ENCODE assay signal across 17 cellular contexts in the genomic region with DNA sequence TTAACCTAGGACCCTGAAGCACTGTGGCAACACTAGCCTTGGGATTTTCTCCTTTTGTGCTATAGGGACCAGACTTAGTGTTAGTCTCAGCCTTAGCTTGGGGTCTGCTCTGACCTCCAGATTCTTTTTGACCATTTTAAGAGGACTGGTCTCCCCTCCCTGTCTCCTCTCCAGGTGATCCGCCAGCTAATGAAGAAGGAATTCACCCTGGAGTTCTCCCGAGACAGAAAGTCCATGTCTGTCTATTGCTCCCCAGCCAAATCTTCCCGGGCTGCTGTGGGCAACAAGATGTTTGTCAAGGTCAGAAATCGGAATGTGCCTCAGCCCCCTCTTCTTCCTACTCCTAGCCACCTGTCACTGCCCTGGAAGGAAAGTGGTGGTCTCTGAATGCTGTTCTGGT. TPM values are rescaled to one million over a fixed set of nuclear protein-coding genes. Genes with fewer than 3 reads are reported as not detected.
DNase-seq lines count a peak whose midpoint lies in the region; ATAC-seq, FAIRE-seq and TF ChIP-seq lines count a peak whose summit lies in the region.
"Had no signal": no experiment of that assay in that cellular context is flagged by ENCODE, and none has a peak within 500 bp of the region (broad histone marks: within the 10 kb centered on the region; RNA-seq: fewer than 3 reads in every experiment).

No MANE protein-coding gene starts in this region.

- TF ChIP-seq POLR2A in HepG2 (IDR thresholded peaks at IDR 0.05; ENCODE audit: insufficient read depth in 1 of 2, low read depth in 2 of 2, low read length in 2 of 2) (no peak), prostate gland (IDR thresholded peaks at IDR 0.05) (no peak)

- no peak overlapping the region for H4K8ac ChIP-seq in trophoblast cell (ENCODE audit: low read depth, low read length)

- H3K9me3 ChIP-seq in trophoblast cell (ENCODE audit: insufficient read depth, low read depth, low read length) (peaks cover 1% of the 10 kb centered on the region), HepG2 (ENCODE audit: low read length) (no peaks in the 10 kb centered on the region), prostate gland (no peaks in the 10 kb centered on the region), upper lobe of right lung (no peaks in the 10 kb centered on the region)

- H2BK12ac ChIP-seq in trophoblast cell (ENCODE audit: low read length), result no peak overlapping the region

- no peak overlapping the region for H3K27ac ChIP-seq in trophoblast cell (ENCODE audit: low read depth, low read length)
- no peak overlapping the region for H3K27ac ChIP-seq in HepG2 (ENCODE audit: extremely low read length, insufficient read depth, low read length)
- H3K27ac ChIP-seq in prostate gland, result no peak overlapping the region
- H3K27ac ChIP-seq in upper lobe of right lung, result no peak overlapping the region
- H3K27ac ChIP-seq: 22Rv1 had no signal

- FAIRE-seq in HepG2 (lab: Jason Lieb, UNC), result no peak
- FAIRE-seq: GM12878, GM18507, HTR-8/SVneo had no signal

- in situ Hi-C loops in HepG2 (cut with HindIII; ENCODE audit: extremely low pct_ligation_motif_present, low pct_unique_long_range_greater_than_20kb), result no loop called here

- POLR2A ChIA-PET in HepG2 (lab: Yijun Ruan, JAX), result no interaction called here

- TF ChIP-seq RAD21 in HepG2 (CRISPR knock-in tag; IDR thresholded peaks at IDR 0.05), result no peak

- H3K14ac ChIP-seq in trophoblast cell (ENCODE audit: low read length), result no peak overlapping the region

- H3K4ac ChIP-seq in trophoblast cell (ENCODE audit: low read depth, low read length), result no peak overlapping the region

- H3K36me3 ChIP-seq in trophoblast cell (ENCODE audit: control insufficient read depth in 1 of 2, insufficient read depth in 2 of 2, low read length in 2 of 2) (peaks cover 0 to 4% of the 10 kb centered on the region in 2 experiments), HepG2 (replicated peaks in 1 of 2; ENCODE audit: control insufficient read depth in 1 of 2, insufficient read depth in 2 of 2, low read length in 2 of 2) (peaks cover 21 to 25% of the 10 kb centered on the region in 2 experiments), prostate gland (no peaks in the 10 kb centered on the region), upper lobe of right lung (no peaks in the 10 kb centered on the region)

- TF ChIP-seq CTCF in HepG2 (CRISPR knock-in tag; IDR thresholded peaks at IDR 0.05) (no peak), prostate gland (IDR thresholded peaks at IDR 0.05) (no peak), upper lobe of right lung (IDR thresholded peaks at IDR 0.05) (no peak)

- no peak overlapping the region for H4K12ac ChIP-seq in trophoblast cell (ENCODE audit: low read depth, low read length)

- no TSS peak for BruUV-seq in HepG2 (replicated peaks; lab: Mats Ljungman, UMichigan)

- H2AK5ac ChIP-seq in trophoblast cell (ENCODE audit: low read length), result no peak overlapping the region

- H3K23ac ChIP-seq in trophoblast cell (ENCODE audit: low read length), result no peak overlapping the region

- H4K91ac ChIP-seq in trophoblast cell (ENCODE audit: low read depth, low read length), result no peak overlapping the region

- H2BK120ac ChIP-seq in trophoblast cell (ENCODE audit: insufficient read depth, low read length, poor library complexity), result no peak overlapping the region

- H4K20me1 ChIP-seq in HepG2 (ENCODE audit: insufficient read depth, low read length), result no peaks in the 10 kb centered on the region

- no peak overlapping the region for H2BK5ac ChIP-seq in trophoblast cell (ENCODE audit: low read depth, low read length, poor library complexity)

- WGBS in trophoblast cell (ENCODE audit: extremely low coverage, insufficient coverage, insufficient read length), result no CpG with 5 or more reads among the region's 4 CpGs
- WGBS in HepG2 (ENCODE audit: low lambda C conversion rate), result 90% methylated on average over 4 of the region's 4 CpGs
- 79% methylated on average over 4 of the region's 4 CpGs for WGBS in prostate gland

- H2AFZ ChIP-seq in trophoblast cell (ENCODE audit: insufficient read depth, low read length, poor library complexity) (no peak overlapping the region), HepG2 (ENCODE audit: low read length) (no peak overlapping the region)
- H2AFZ ChIP-seq: GM23338 had no signal

- intact Hi-C loops in HepG2 (cut with micrococcal nuclease; ENCODE audit: unreplicated experiment) (no loop called here), prostate gland (cut with DNase I) (no loop called here), upper lobe of right lung (cut with DNase I) (no loop called here)

- CTCF ChIA-PET in HepG2 (lab: Yijun Ruan, JAX; ENCODE audit: low intra/inter-chr PET ratio, low total read pairs), result no interaction called here

- H3K9ac ChIP-seq in trophoblast cell (ENCODE audit: low read length), result no peak overlapping the region
- H3K9ac ChIP-seq in HepG2 (ENCODE audit: insufficient read depth, low read depth, low read length), result no peak overlapping the region

- no peak for ATAC-seq in HepG2
- ATAC-seq in upper lobe of right lung, result no peak
- ATAC-seq: GM12878, GM23338 had no signal

- peaks cover 4 to 6% of the 10 kb centered on the region in 2 experiments for H3K4me1 ChIP-seq in trophoblast cell (ENCODE audit: control insufficient read depth in 1 of 2, insufficient read depth in 2 of 2, low read length in 2 of 2)
- peaks cover 13% of the 10 kb centered on the region for H3K4me1 ChIP-seq in HepG2 (ENCODE audit: insufficient read depth, low read length)
- no peaks in the 10 kb centered on the region for H3K4me1 ChIP-seq in prostate gland (replicated peaks)
- no peaks in the 10 kb centered on the region for H3K4me1 ChIP-seq in upper lobe of right lung

- H3K4me2 ChIP-seq in trophoblast cell (ENCODE audit: low read length), result no peak overlapping the region
- no peak overlapping the region for H3K4me2 ChIP-seq in HepG2 (ENCODE audit: low read depth, low read length)
- H3K4me2 ChIP-seq: GM23338 had no signal

- H3K18ac ChIP-seq in trophoblast cell (ENCODE audit: low read length), result no peak overlapping the region

- H3K27me3 ChIP-seq in trophoblast cell (ENCODE audit: insufficient read depth, low read length), result no peaks in the 10 kb centered on the region
- no peaks in the 10 kb centered on the region for H3K27me3 ChIP-seq in HepG2 (ENCODE audit: control insufficient read depth in 1 of 2, insufficient read depth in 2 of 2, low read length in 2 of 2)
- no peaks in the 10 kb centered on the region for H3K27me3 ChIP-seq in prostate gland (replicated peaks; ENCODE audit: insufficient read depth)
- no peaks in the 10 kb centered on the region for H3K27me3 ChIP-seq in upper lobe of right lung

- H3K79me2 ChIP-seq in trophoblast cell (ENCODE audit: control insufficient read depth, insufficient read depth, low read length, poor library complexity) (no peaks in the 10 kb centered on the region), HepG2 (ENCODE audit: insufficient read depth, low read length) (no peaks in the 10 kb centered on the region)

- DNase-seq in A172 (ENCODE audit: low spot score) (peak; percentile 18), NCI-H226 (peak; percentile 74), kidney tubule cell (ENCODE audit: low spot score) (peak; percentile 47), trophoblast cell (peak; percentile 43 to 72), HepG2 (ENCODE audit: low spot score) (no peak), superior temporal gyrus (ENCODE audit: extremely low spot score) (no peak), prostate gland (ENCODE audit: low spot score) (no peak), upper lobe of right lung (no peak)
- DNase-seq: ACHN; C1 segment of cervical spinal cord; CD4-positive, alpha-beta T cell; DMS79 had no signal

- TF ChIP-seq EP300 in HepG2 (IDR thresholded peaks at IDR 0.05; ENCODE audit: low read depth in 2 of 2, low read length in 2 of 2) (no peak), HepG2 (CRISPR knock-in tag; IDR thresholded peaks at IDR 0.05; ENCODE audit: borderline replicate concordance) (no peak)

- H3K4me3 ChIP-seq in trophoblast cell (ENCODE audit: low read depth, low read length) (no peak overlapping the region), HepG2 (replicated peaks in 1 of 3; ENCODE audit: insufficient read depth in 1 of 3, low read depth in 2 of 3, low read length in 3 of 3) (no peak overlapping the region), prostate gland (no peak overlapping the region), upper lobe of right lung (no peak overlapping the region)
- H3K4me3 ChIP-seq: GM12878, GM23338 had no signal

- H3K79me1 ChIP-seq in trophoblast cell (ENCODE audit: low read length), result no peaks in the 10 kb centered on the region

RNA-seq across cellular contexts. Expression of gene ATP2A1, which starts 19.5 kb away (rescaled TPM):
- 0.14 and 1.1 TPM in 2 replicates for total RNA-seq in A172 (2014; rRNA removed; shearing (Covaris generic))
- 1.6 and 1.8 TPM in 2 replicates for polyA plus RNA-seq in trophoblast cell (2013)
- total RNA-seq in HepG2 (2016; rRNA removed; fragmentation: Illumina TruSeq; extraction: Trizol) (0.70 and 3.2 TPM in 2 replicates), prostate gland (1 to 10 TPM; 1.5 to 3.1 TPM), upper lobe of right lung (0.46 TPM)
- total RNA-seq in HepG2 (2016; cell fraction: cytosol; rRNA removed; fragmentation: Illumina TruSeq; extraction: Trizol; ENCODE audit: low read depth), result 1.1 and 1.9 TPM in 2 replicates
- total RNA-seq in HepG2 (2016; cell fraction: insoluble cytoplasmic fraction; rRNA removed; fragmentation: Illumina TruSeq; extraction: Trizol), result 0.30 and 2.0 TPM in 2 replicates
- total RNA-seq in HepG2 (2016; cell fraction: membrane; rRNA removed; fragmentation: Illumina TruSeq; extraction: Trizol), result 0.65 and 1.3 TPM in 2 replicates
- total RNA-seq in HepG2 (2016; cell fraction: nucleus; rRNA removed; fragmentation: Illumina TruSeq; extraction: Trizol), result 4.8 and 6.9 TPM in 2 replicates
- polyA plus RNA-seq in HepG2 (2011; rRNA removed), result 12.5 and 16.4 TPM in 2 replicates
- polyA plus RNA-seq in HepG2 (2011; cell fraction: cytosol; rRNA removed), result 2.7 and 2.9 TPM in 2 replicates
- polyA plus RNA-seq in HepG2 (2011; cell fraction: nucleus; rRNA removed), result 149 and 332 TPM in 2 replicates
- 31.5 and 57.2 TPM in 2 replicates for polyA plus RNA-seq in HepG2 (2012)
- polyA plus RNA-seq in HepG2 (2016; cell fraction: cytosol; fragmentation: Illumina TruSeq; extraction: Trizol; ENCODE audit: low read depth), result 0.51 TPM in 2 replicates
- 1.3 and 1.5 TPM in 2 replicates for polyA plus RNA-seq in HepG2 (2016; cell fraction: insoluble cytoplasmic fraction; fragmentation: Illumina TruSeq; extraction: Trizol; ENCODE audit: low read depth)
- 0.87 and 1.9 TPM in 2 replicates for polyA plus RNA-seq in HepG2 (2016; cell fraction: membrane; fragmentation: Illumina TruSeq; extraction: Trizol; ENCODE audit: low read depth)
- 55.1 and 58.0 TPM in 2 replicates for polyA plus RNA-seq in HepG2 (2016; cell fraction: nucleus; fragmentation: Illumina TruSeq; extraction: Trizol; ENCODE audit: insufficient read depth, low read depth)
- 1.4 and 6.4 TPM in 2 replicates for polyA minus RNA-seq in HepG2 (2011; rRNA and poly(A)+ RNA removed; ENCODE audit: low replicate concordance)
- polyA minus RNA-seq in HepG2 (2011; cell fraction: cytosol; rRNA and poly(A)+ RNA removed), result 0.59 and 1.4 TPM in 2 replicates
- polyA minus RNA-seq in HepG2 (2011; cell fraction: nucleus; rRNA and poly(A)+ RNA removed), result 26.7 and 30.8 TPM in 2 replicates

RNA-seq across cellular contexts. Expression of gene RABEP2, which starts 27.2 kb away (rescaled TPM):
- total RNA-seq in A172 (2014; rRNA removed; shearing (Covaris generic)), result 46.0 and 64.3 TPM in 2 replicates
- 9.9 and 10.4 TPM in 2 replicates for polyA plus RNA-seq in trophoblast cell (2013)
- 16.1 and 18.4 TPM in 2 replicates for total RNA-seq in HepG2 (2016; rRNA removed; fragmentation: Illumina TruSeq; extraction: Trizol)
- 2.9 and 3.6 TPM in 2 replicates for total RNA-seq in HepG2 (2016; cell fraction: cytosol; rRNA removed; fragmentation: Illumina TruSeq; extraction: Trizol; ENCODE audit: low read depth)
- total RNA-seq in HepG2 (2016; cell fraction: insoluble cytoplasmic fraction; rRNA removed; fragmentation: Illumina TruSeq; extraction: Trizol), result 13.9 and 19.6 TPM in 2 replicates
- total RNA-seq in HepG2 (2016; cell fraction: membrane; rRNA removed; fragmentation: Illumina TruSeq; extraction: Trizol), result 7.5 and 8.4 TPM in 2 replicates
- 10.2 and 11.4 TPM in 2 replicates for total RNA-seq in HepG2 (2016; cell fraction: nucleus; rRNA removed; fragmentation: Illumina TruSeq; extraction: Trizol)
- 10.8 and 12.4 TPM in 2 replicates for polyA plus RNA-seq in HepG2 (2011; rRNA removed)
- 8.5 and 13.3 TPM in 2 replicates for polyA plus RNA-seq in HepG2 (2011; cell fraction: cytosol; rRNA removed)
- 28.2 and 32.3 TPM in 2 replicates for polyA plus RNA-seq in HepG2 (2011; cell fraction: nucleus; rRNA removed)
- 5.7 and 7.3 TPM in 2 replicates for polyA plus RNA-seq in HepG2 (2012)
- 1.9 and 2.8 TPM in 2 replicates for polyA plus RNA-seq in HepG2 (2016; cell fraction: cytosol; fragmentation: Illumina TruSeq; extraction: Trizol; ENCODE audit: low read depth)
- 9.8 and 12.4 TPM in 2 replicates for polyA plus RNA-seq in HepG2 (2016; cell fraction: insoluble cytoplasmic fraction; fragmentation: Illumina TruSeq; extraction: Trizol; ENCODE audit: low read depth)
- polyA plus RNA-seq in HepG2 (2016; cell fraction: membrane; fragmentation: Illumina TruSeq; extraction: Trizol; ENCODE audit: low read depth), result 4.5 and 4.9 TPM in 2 replicates
- polyA plus RNA-seq in HepG2 (2016; cell fraction: nucleus; fragmentation: Illumina TruSeq; extraction: Trizol; ENCODE audit: insufficient read depth, low read depth), result 17.2 and 17.9 TPM in 2 replicates
- 5.5 and 7.5 TPM in 2 replicates for polyA minus RNA-seq in HepG2 (2011; rRNA and poly(A)+ RNA removed; ENCODE audit: low replicate concordance)
- 5.5 and 7.4 TPM in 2 replicates for polyA minus RNA-seq in HepG2 (2011; cell fraction: cytosol; rRNA and poly(A)+ RNA removed)
- 6.2 and 7.5 TPM in 2 replicates for polyA minus RNA-seq in HepG2 (2011; cell fraction: nucleus; rRNA and poly(A)+ RNA removed)
- 100 to 1,000 TPM; 128 to 139 TPM for total RNA-seq in prostate gland
- 23.4 TPM for total RNA-seq in upper lobe of right lung

RNA-seq across cellular contexts. Expression of gene CD19, which starts 33.9 kb away (rescaled TPM):
- total RNA-seq in A172 (2014; rRNA removed; shearing (Covaris generic)), result not detected in 2 replicates
- polyA plus RNA-seq in trophoblast cell (2013), result not detected in 2 replicates
- 0.48 and 0.55 TPM in 2 replicates for total RNA-seq in HepG2 (2016; rRNA removed; fragmentation: Illumina TruSeq; extraction: Trizol)
- total RNA-seq in HepG2 (2016; cell fraction: cytosol; rRNA removed; fragmentation: Illumina TruSeq; extraction: Trizol; ENCODE audit: low read depth), result 0.26 TPM in 1 of 2 replicates, not detected in the other
- total RNA-seq in HepG2 (2016; cell fraction: insoluble cytoplasmic fraction; rRNA removed; fragmentation: Illumina TruSeq; extraction: Trizol), result 0.34 and 0.37 TPM in 2 replicates
- total RNA-seq in HepG2 (2016; cell fraction: membrane; rRNA removed; fragmentation: Illumina TruSeq; extraction: Trizol), result 0.24 TPM in 1 of 2 replicates, not detected in the other
- total RNA-seq in HepG2 (2016; cell fraction: nucleus; rRNA removed; fragmentation: Illumina TruSeq; extraction: Trizol), result not detected in 2 replicates
- polyA plus RNA-seq in HepG2 (2011; rRNA removed), result 1.1 and 1.2 TPM in 2 replicates
- polyA plus RNA-seq in HepG2 (2011; cell fraction: cytosol; rRNA removed), result 0.92 and 2.2 TPM in 2 replicates
- 2.1 and 2.5 TPM in 2 replicates for polyA plus RNA-seq in HepG2 (2011; cell fraction: nucleus; rRNA removed)
- 1.6 and 2.5 TPM in 2 replicates for polyA plus RNA-seq in HepG2 (2012)
- 0.05 and 0.07 TPM in 2 replicates for polyA plus RNA-seq in HepG2 (2016; cell fraction: cytosol; fragmentation: Illumina TruSeq; extraction: Trizol; ENCODE audit: low read depth)
- polyA plus RNA-seq in HepG2 (2016; cell fraction: insoluble cytoplasmic fraction; fragmentation: Illumina TruSeq; extraction: Trizol; ENCODE audit: low read depth), result 0.64 and 0.67 TPM in 2 replicates
- polyA plus RNA-seq in HepG2 (2016; cell fraction: membrane; fragmentation: Illumina TruSeq; extraction: Trizol; ENCODE audit: low read depth), result 0.10 TPM in 1 of 2 replicates, not detected in the other
- 0.32 and 0.45 TPM in 2 replicates for polyA plus RNA-seq in HepG2 (2016; cell fraction: nucleus; fragmentation: Illumina TruSeq; extraction: Trizol; ENCODE audit: insufficient read depth, low read depth)
- polyA minus RNA-seq in HepG2 (2011; rRNA and poly(A)+ RNA removed; ENCODE audit: low replicate concordance), result 0.07 and 1.0 TPM in 2 replicates
- polyA minus RNA-seq in HepG2 (2011; cell fraction: cytosol; rRNA and poly(A)+ RNA removed), result not detected in 2 replicates
- 0.39 and 0.75 TPM in 2 replicates for polyA minus RNA-seq in HepG2 (2011; cell fraction: nucleus; rRNA and poly(A)+ RNA removed)
- under 1 TPM; 0.46 to 0.51 TPM for total RNA-seq in prostate gland
- total RNA-seq in upper lobe of right lung, result not detected

RNA-seq across cellular contexts. Expression of gene SH2B1, which starts 34.2 kb away (rescaled TPM):
- total RNA-seq in A172 (2014; rRNA removed; shearing (Covaris generic)), result 17.1 and 19.3 TPM in 2 replicates
- 28.0 and 28.5 TPM in 2 replicates for polyA plus RNA-seq in trophoblast cell (2013)
- 15.6 and 23.3 TPM in 2 replicates for total RNA-seq in HepG2 (2016; rRNA removed; fragmentation: Illumina TruSeq; extraction: Trizol)
- total RNA-seq in HepG2 (2016; cell fraction: cytosol; rRNA removed; fragmentation: Illumina TruSeq; extraction: Trizol; ENCODE audit: low read depth), result 22.5 and 27.1 TPM in 2 replicates
- total RNA-seq in HepG2 (2016; cell fraction: insoluble cytoplasmic fraction; rRNA removed; fragmentation: Illumina TruSeq; extraction: Trizol), result 13.4 and 24.5 TPM in 2 replicates
- total RNA-seq in HepG2 (2016; cell fraction: membrane; rRNA removed; fragmentation: Illumina TruSeq; extraction: Trizol), result 16.3 and 21.4 TPM in 2 replicates
- 30.1 and 30.6 TPM in 2 replicates for total RNA-seq in HepG2 (2016; cell fraction: nucleus; rRNA removed; fragmentation: Illumina TruSeq; extraction: Trizol)
- polyA plus RNA-seq in HepG2 (2011; rRNA removed), result 30.8 and 40.2 TPM in 2 replicates
- polyA plus RNA-seq in HepG2 (2011; cell fraction: cytosol; rRNA removed), result 15.2 and 19.8 TPM in 2 replicates
- 198 and 224 TPM in 2 replicates for polyA plus RNA-seq in HepG2 (2011; cell fraction: nucleus; rRNA removed)
- polyA plus RNA-seq in HepG2 (2012), result 35.0 and 37.6 TPM in 2 replicates
- polyA plus RNA-seq in HepG2 (2016; cell fraction: cytosol; fragmentation: Illumina TruSeq; extraction: Trizol; ENCODE audit: low read depth), result 4.3 and 6.0 TPM in 2 replicates
- 18.0 and 21.1 TPM in 2 replicates for polyA plus RNA-seq in HepG2 (2016; cell fraction: insoluble cytoplasmic fraction; fragmentation: Illumina TruSeq; extraction: Trizol; ENCODE audit: low read depth)
- 12.3 and 13.6 TPM in 2 replicates for polyA plus RNA-seq in HepG2 (2016; cell fraction: membrane; fragmentation: Illumina TruSeq; extraction: Trizol; ENCODE audit: low read depth)
- polyA plus RNA-seq in HepG2 (2016; cell fraction: nucleus; fragmentation: Illumina TruSeq; extraction: Trizol; ENCODE audit: insufficient read depth, low read depth), result 82.4 and 89.4 TPM in 2 replicates
- polyA minus RNA-seq in HepG2 (2011; rRNA and poly(A)+ RNA removed; ENCODE audit: low replicate concordance), result 44.5 and 55.4 TPM in 2 replicates
- 10.5 and 11.6 TPM in 2 replicates for polyA minus RNA-seq in HepG2 (2011; cell fraction: cytosol; rRNA and poly(A)+ RNA removed)
- polyA minus RNA-seq in HepG2 (2011; cell fraction: nucleus; rRNA and poly(A)+ RNA removed), result 36.8 and 48.6 TPM in 2 replicates
- total RNA-seq in prostate gland, result 10 to 100 TPM; 51.6 to 84.2 TPM
- 51.9 TPM for total RNA-seq in upper lobe of right lung

RNA-seq across cellular contexts. Expression of gene TUFM, which starts 51.7 kb away (rescaled TPM):
- total RNA-seq in A172 (2014; rRNA removed; shearing (Covaris generic)), result 197 and 225 TPM in 2 replicates
- 147 TPM in 2 replicates for polyA plus RNA-seq in trophoblast cell (2013)
- total RNA-seq in HepG2 (2016; rRNA removed; fragmentation: Illumina TruSeq; extraction: Trizol), result 138 and 298 TPM in 2 replicates
- 52.9 and 59.0 TPM in 2 replicates for total RNA-seq in HepG2 (2016; cell fraction: cytosol; rRNA removed; fragmentation: Illumina TruSeq; extraction: Trizol; ENCODE audit: low read depth)
- 109 and 318 TPM in 2 replicates for total RNA-seq in HepG2 (2016; cell fraction: insoluble cytoplasmic fraction; rRNA removed; fragmentation: Illumina TruSeq; extraction: Trizol)
- 97.9 and 102 TPM in 2 replicates for total RNA-seq in HepG2 (2016; cell fraction: membrane; rRNA removed; fragmentation: Illumina TruSeq; extraction: Trizol)
- 269 and 303 TPM in 2 replicates for total RNA-seq in HepG2 (2016; cell fraction: nucleus; rRNA removed; fragmentation: Illumina TruSeq; extraction: Trizol)
- 189 and 206 TPM in 2 replicates for polyA plus RNA-seq in HepG2 (2011; rRNA removed)
- polyA plus RNA-seq in HepG2 (2011; cell fraction: cytosol; rRNA removed), result 123 and 178 TPM in 2 replicates
- polyA plus RNA-seq in HepG2 (2011; cell fraction: nucleus; rRNA removed), result 404 and 487 TPM in 2 replicates
- polyA plus RNA-seq in HepG2 (2012), result 180 and 205 TPM in 2 replicates
- polyA plus RNA-seq in HepG2 (2016; cell fraction: cytosol; fragmentation: Illumina TruSeq; extraction: Trizol; ENCODE audit: low read depth), result 69.4 and 72.1 TPM in 2 replicates
- 150 and 184 TPM in 2 replicates for polyA plus RNA-seq in HepG2 (2016; cell fraction: insoluble cytoplasmic fraction; fragmentation: Illumina TruSeq; extraction: Trizol; ENCODE audit: low read depth)
- polyA plus RNA-seq in HepG2 (2016; cell fraction: membrane; fragmentation: Illumina TruSeq; extraction: Trizol; ENCODE audit: low read depth), result 99.2 and 107 TPM in 2 replicates
- 673 and 742 TPM in 2 replicates for polyA plus RNA-seq in HepG2 (2016; cell fraction: nucleus; fragmentation: Illumina TruSeq; extraction: Trizol; ENCODE audit: insufficient read depth, low read depth)
- polyA minus RNA-seq in HepG2 (2011; rRNA and poly(A)+ RNA removed; ENCODE audit: low replicate concordance), result 135 and 165 TPM in 2 replicates
- polyA minus RNA-seq in HepG2 (2011; cell fraction: cytosol; rRNA and poly(A)+ RNA removed), result 69.4 and 75.9 TPM in 2 replicates
- 56.7 and 63.5 TPM in 2 replicates for polyA minus RNA-seq in HepG2 (2011; cell fraction: nucleus; rRNA and poly(A)+ RNA removed)
- total RNA-seq in prostate gland, result 100 to 1,000 TPM; 114 to 151 TPM
- 134 TPM for total RNA-seq in upper lobe of right lung

Comparison
In these comparisons a context has a peak if more than half of its experiments do, and no peak if none do; other contexts are left out.
1. DNase-seq: peak in A172 (single experiment), NCI-H226 (single experiment), kidney tubule cell (single experiment) and trophoblast cell (2 of 2); none in HepG2 (single experiment), superior temporal gyrus (single experiment), prostate gland (single experiment) and upper lobe of right lung (single experiment).